ENCODE assay signal across 1 cellular context in the genomic region with DNA sequence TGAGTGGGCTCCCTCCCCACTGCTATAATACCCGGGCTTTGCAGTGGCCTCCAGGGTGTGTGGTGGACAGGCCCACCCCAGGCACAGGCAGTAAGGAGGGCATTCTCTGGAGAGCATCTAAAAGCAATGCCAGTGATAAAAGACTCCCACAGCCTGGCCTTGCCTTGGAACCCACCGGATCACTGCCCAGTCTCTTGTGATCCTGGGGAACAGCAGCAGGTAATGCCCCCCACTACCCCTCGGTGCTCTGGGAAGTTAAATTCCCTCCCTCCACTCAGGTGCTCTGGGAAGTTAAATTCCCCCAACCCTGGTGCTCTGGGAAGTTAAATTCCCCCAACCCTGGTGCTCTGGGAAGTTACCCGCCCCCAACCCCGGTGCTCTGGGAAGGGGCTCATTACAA.
TF ChIP-seq lines count a peak whose summit lies in the region.

No MANE protein-coding gene starts in this region.

TF ChIP-seq in H1, 55 proteins besides CTCF, POLR2A, EP300 and RAD21 (continued from another document):
- TF ChIP-seq GABPA (IDR thresholded peaks at IDR 0.05; ENCODE audit: borderline replicate concordance, insufficient read depth, low read length) (no peak), SP2 (IDR thresholded peaks at IDR 0.05; ENCODE audit: low read length) (no peak), RXRA (IDR thresholded peaks at IDR 0.05; ENCODE audit: insufficient read depth, low read depth, low read length) (no peak), SIRT6 (IDR thresholded peaks at IDR 0.05; ENCODE audit: low read length) (no peak), SRF (IDR thresholded peaks at IDR 0.05; ENCODE audit: low read depth, low read length) (no peak), FOSL1 (IDR thresholded peaks at IDR 0.05; ENCODE audit: insufficient read depth, low read depth, low read length) (no peak)
